Comparison of ENCODE assay signal across 7 cellular contexts in genomic region chr22:25202290-25202921, GRCh38. TPM values are rescaled to one million over a fixed set of nuclear protein-coding genes. Genes with fewer than 3 reads are reported as not detected.
DNase-seq lines count a peak whose midpoint lies in the region; ATAC-seq and TF ChIP-seq lines count a peak whose summit lies in the region.

No MANE protein-coding gene starts in this region.

- H3K9me3 Mint-ChIP-seq in WTC11: no peaks in the 10 kb centered on the region

- peak; percentile 94 for ATAC-seq in WTC11

- TF ChIP-seq CTCF in GM13976 (IDR thresholded peaks at IDR 0.05; ENCODE audit: borderline replicate concordance, control extremely low read depth, extremely low read depth, insufficient read depth, missing control alignments) (peak; percentile 91), WTC11 (IDR thresholded peaks at IDR 0.05) (peak; percentile 76)

- POLR2A ChIA-PET in WTC11 (lab: Charles Lee): interaction anchor here (0.5 kb wide), 1 partner anchor 197 kb away, joined by 5 read pairs; no protein-coding TSS in a partner anchor

- no peaks in the 10 kb centered on the region for H3K4me1 Mint-ChIP-seq in WTC11

- DNase-seq in GM13976 (ENCODE audit: low spot score) (peak; percentile 85), NCI-H2081 treated with DMSO at 0.1 percent for 48 hours (lab: John Stamatoyannopoulos, UW) (peak; percentile 3), WTC11 (ENCODE audit: low spot score) (peak; percentile 86), kidney glomerular epithelial cell (lab: John Stamatoyannopoulos, UW) (peak; percentile 62), NCI-H1048 (lab: John Stamatoyannopoulos, UW) (no peak)
- DNase-seq in central memory CD4-positive, alpha-beta T cell: peak; percentile 6
- peak; percentile 48 for DNase-seq in stimulated activated CD4-positive, alpha-beta T cell treated with anti-CD3 and anti-CD28 coated beads, Interleukin-4, amount 100 ng/mL, for 1 hour

- in situ Hi-C loops in GM13976 (cut with MboI; ENCODE audit: low sequenced_read_pairs, unreplicated experiment): no loop called here

- no peak overlapping the region for H3K27ac Mint-ChIP-seq in WTC11

- no peaks in the 10 kb centered on the region for H3K27me3 Mint-ChIP-seq in WTC11 (ENCODE audit: low read depth)

- no peaks in the 10 kb centered on the region for H3K36me3 Mint-ChIP-seq in WTC11

- no peak overlapping the region for H3K4me3 Mint-ChIP-seq in WTC11

- CTCF ChIA-PET in WTC11 (lab: Charles Lee): interaction anchor here (0.6 to 2.3 kb wide), 35 partner anchors 9 to 570 kb away, joined by 3 to 22 read pairs (median 3); no protein-coding TSS in a partner anchor

TF ChIP-seq in WTC11, 78 proteins besides CTCF, POLR2A, EP300 and RAD21:
- TF ChIP-seq, protein P1, sequence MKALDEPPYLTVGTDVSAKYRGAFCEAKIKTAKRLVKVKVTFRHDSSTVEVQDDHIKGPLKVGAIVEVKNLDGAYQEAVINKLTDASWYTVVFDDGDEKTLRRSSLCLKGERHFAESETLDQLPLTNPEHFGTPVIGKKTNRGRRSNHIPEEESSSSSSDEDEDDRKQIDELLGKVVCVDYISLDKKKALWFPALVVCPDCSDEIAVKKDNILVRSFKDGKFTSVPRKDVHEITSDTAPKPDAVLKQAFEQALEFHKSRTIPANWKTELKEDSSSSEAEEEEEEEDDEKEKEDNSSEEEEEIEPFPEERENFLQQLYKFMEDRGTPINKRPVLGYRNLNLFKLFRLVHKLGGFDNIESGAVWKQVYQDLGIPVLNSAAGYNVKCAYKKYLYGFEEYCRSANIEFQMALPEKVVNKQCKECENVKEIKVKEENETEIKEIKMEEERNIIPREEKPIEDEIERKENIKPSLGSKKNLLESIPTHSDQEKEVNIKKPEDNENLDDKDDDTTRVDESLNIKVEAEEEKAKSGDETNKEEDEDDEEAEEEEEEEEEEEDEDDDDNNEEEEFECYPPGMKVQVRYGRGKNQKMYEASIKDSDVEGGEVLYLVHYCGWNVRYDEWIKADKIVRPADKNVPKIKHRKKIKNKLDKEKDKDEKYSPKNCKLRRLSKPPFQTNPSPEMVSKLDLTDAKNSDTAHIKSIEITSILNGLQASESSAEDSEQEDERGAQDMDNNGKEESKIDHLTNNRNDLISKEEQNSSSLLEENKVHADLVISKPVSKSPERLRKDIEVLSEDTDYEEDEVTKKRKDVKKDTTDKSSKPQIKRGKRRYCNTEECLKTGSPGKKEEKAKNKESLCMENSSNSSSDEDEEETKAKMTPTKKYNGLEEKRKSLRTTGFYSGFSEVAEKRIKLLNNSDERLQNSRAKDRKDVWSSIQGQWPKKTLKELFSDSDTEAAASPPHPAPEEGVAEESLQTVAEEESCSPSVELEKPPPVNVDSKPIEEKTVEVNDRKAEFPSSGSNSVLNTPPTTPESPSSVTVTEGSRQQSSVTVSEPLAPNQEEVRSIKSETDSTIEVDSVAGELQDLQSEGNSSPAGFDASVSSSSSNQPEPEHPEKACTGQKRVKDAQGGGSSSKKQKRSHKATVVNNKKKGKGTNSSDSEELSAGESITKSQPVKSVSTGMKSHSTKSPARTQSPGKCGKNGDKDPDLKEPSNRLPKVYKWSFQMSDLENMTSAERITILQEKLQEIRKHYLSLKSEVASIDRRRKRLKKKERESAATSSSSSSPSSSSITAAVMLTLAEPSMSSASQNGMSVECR (CRISPR knock-in tag; IDR thresholded peaks at IDR 0.05; ENCODE audit: borderline replicate concordance): 0 out of 2 replicates have a peak, but pooled peaks have one; percentile 28
- TF ChIP-seq ZNF423 (CRISPR knock-in tag; IDR thresholded peaks at IDR 0.05) (no peak), ZNF281 (CRISPR knock-in tag; IDR thresholded peaks at IDR 0.05) (no peak), NFE2L1 (CRISPR knock-in tag; IDR thresholded peaks at IDR 0.05) (no peak), KAT7 (CRISPR knock-in tag; IDR thresholded peaks at IDR 0.05; ENCODE audit: borderline replicate concordance) (no peak), IRF2 (CRISPR knock-in tag; IDR thresholded peaks at IDR 0.05; ENCODE audit: borderline replicate concordance, low read depth) (no peak), ELF4 (CRISPR knock-in tag; IDR thresholded peaks at IDR 0.05; ENCODE audit: low read depth) (no peak)
- TF ChIP-seq, protein P2, sequence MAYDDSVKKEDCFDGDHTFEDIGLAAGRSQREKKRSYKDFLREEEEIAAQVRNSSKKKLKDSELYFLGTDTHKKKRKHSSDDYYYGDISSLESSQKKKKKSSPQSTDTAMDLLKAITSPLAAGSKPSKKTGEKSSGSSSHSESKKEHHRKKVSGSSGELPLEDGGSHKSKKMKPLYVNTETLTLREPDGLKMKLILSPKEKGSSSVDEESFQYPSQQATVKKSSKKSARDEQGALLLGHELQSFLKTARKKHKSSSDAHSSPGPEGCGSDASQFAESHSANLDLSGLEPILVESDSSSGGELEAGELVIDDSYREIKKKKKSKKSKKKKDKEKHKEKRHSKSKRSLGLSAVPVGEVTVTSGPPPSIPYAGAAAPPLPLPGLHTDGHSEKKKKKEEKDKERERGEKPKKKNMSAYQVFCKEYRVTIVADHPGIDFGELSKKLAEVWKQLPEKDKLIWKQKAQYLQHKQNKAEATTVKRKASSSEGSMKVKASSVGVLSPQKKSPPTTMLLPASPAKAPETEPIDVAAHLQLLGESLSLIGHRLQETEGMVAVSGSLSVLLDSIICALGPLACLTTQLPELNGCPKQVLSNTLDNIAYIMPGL (CRISPR knock-in tag; IDR thresholded peaks at IDR 0.05): no peak

RNA-seq across cellular contexts. Expression of gene CRYBB3, which starts 2.7 kb away (rescaled TPM):
- total RNA-seq in WTC11 (2021): 0.44 to 0.48 TPM in 2 of 3 replicates, not detected in the other

RNA-seq across cellular contexts. Expression of gene CRYBB2, which starts 17.0 kb away (rescaled TPM):
- total RNA-seq in WTC11 (2021): 0.28 TPM in 1 of 3 replicates, not detected in the others
